In the genomic region with DNA sequence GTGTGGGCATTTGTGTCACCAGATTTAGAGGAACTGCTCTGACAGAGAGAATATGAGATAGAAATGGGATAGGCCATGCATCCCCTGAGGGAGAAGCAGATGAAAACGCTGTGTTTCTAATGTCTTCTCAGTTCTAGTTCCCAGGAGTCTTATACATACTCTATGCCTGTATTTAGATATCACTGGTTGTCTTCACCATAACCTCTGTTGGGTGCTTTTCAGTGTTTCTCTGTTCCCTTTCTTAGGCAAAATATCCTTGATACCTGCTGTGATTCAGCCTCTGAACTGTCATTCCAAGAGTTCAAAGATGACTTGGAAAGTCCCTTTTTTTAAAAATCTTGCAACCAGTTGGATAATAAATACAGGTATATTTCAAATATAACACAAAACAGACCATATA, we compare ENCODE assay signal across 13 cellular contexts.
DNase-seq lines count a peak whose midpoint lies in the region; ATAC-seq, FAIRE-seq and TF ChIP-seq lines count a peak whose summit lies in the region.
"Had no signal": no experiment of that assay in that cellular context is flagged by ENCODE, and none has a peak within 500 bp of the region (broad histone marks: within the 10 kb centered on the region; RNA-seq: fewer than 3 reads in every experiment).

No MANE protein-coding gene starts in this region.

- POLR2A ChIA-PET in activated CD8-positive, alpha-beta T cell treated with anti-CD3 and anti-CD28 coated beads for 36 hours (lab: Charles Lee) = no interaction called here

- no peak for FAIRE-seq in kidney (lab: Jason Lieb, UNC)

- H3K9me3 Mint-ChIP-seq in stimulated activated naive CD8-positive, alpha-beta T cell treated with anti-CD3 and anti-CD28 coated beads, Interleukin-15, amount 100 ng/mL, for 72 hours = peaks cover 0 to 6% of the 10 kb centered on the region in 2 donors
- H3K9me3 Mint-ChIP-seq in activated CD8-positive, alpha-beta T cell treated with anti-CD3 and anti-CD28 coated beads for 36 hours = no peaks in the 10 kb centered on the region
- H3K9me3 Mint-ChIP-seq: dendritic cell treated with granulocyte-macrophage colony-stimulating factor and Interleukin-4, amounts not matched to agents 40 ng/mL and 50 ng/mL, for 4 days had no signal

- no peaks in the 10 kb centered on the region for H3K9me3 ChIP-seq in kidney (ENCODE audit: control insufficient read depth in 1 of 2, low read length in 2 of 2)

- H3K27me3 Mint-ChIP-seq in stimulated activated naive CD8-positive, alpha-beta T cell treated with anti-CD3 and anti-CD28 coated beads, Interleukin-15, amount 100 ng/mL, for 72 hours = no peaks in the 10 kb centered on the region
- H3K27me3 Mint-ChIP-seq in activated CD8-positive, alpha-beta T cell treated with anti-CD3 and anti-CD28 coated beads for 36 hours = no peaks in the 10 kb centered on the region
- H3K27me3 Mint-ChIP-seq: dendritic cell treated with granulocyte-macrophage colony-stimulating factor and Interleukin-4, amounts not matched to agents 40 ng/mL and 50 ng/mL, for 4 days had no signal

- no peak overlapping the region for H3K27ac Mint-ChIP-seq in stimulated activated naive CD8-positive, alpha-beta T cell treated with anti-CD3 and anti-CD28 coated beads, Interleukin-15, amount 100 ng/mL, for 72 hours
- H3K27ac Mint-ChIP-seq in activated CD8-positive, alpha-beta T cell treated with anti-CD3 and anti-CD28 coated beads for 36 hours = no peak overlapping the region
- H3K27ac Mint-ChIP-seq: dendritic cell treated with granulocyte-macrophage colony-stimulating factor and Interleukin-4, amounts not matched to agents 40 ng/mL and 50 ng/mL, for 4 days had no signal

- intact Hi-C loops in kidney (cut with DNase I) = no loop called here
- intact Hi-C loops in activated CD8-positive, alpha-beta T cell treated with anti-CD3 and anti-CD28 coated beads for 36 hours (cut with micrococcal nuclease) = no loop called here

- DNase-seq in stimulated activated naive CD8-positive, alpha-beta T cell treated with anti-CD3 and anti-CD28 coated beads, Interleukin-15, amount 100 ng/mL, for 72 hours = no peak
- no peak for DNase-seq in stimulated activated naive CD8-positive, alpha-beta T cell treated with anti-CD3 and anti-CD28 coated beads, Interleukin-15, Interleukin-2, amounts not matched to agents 100 U/mL and 50 U/mL, for 24 hours
- DNase-seq in kidney (no peak), H4 (ENCODE audit: low spot score) (no peak)
- DNase-seq in activated CD8-positive, alpha-beta T cell treated with anti-CD3 and anti-CD28 coated beads for 36 hours = no peak
- DNase-seq: DMS 273 treated with DMSO at 0.1 percent for 48 hours, left cardiac atrium, NCI-H1417 treated with DMSO at 0.1 percent for 48 hours had no signal

- CTCF ChIA-PET in activated CD8-positive, alpha-beta T cell treated with anti-CD3 and anti-CD28 coated beads for 36 hours (lab: Charles Lee) = no interaction called here

- H3K4me3 ChIP-seq in kidney (ENCODE audit: low read length in 2 of 2) = no peak overlapping the region

- no peak overlapping the region for H3K27ac ChIP-seq in kidney (ENCODE audit: low read depth in 2 of 2, low read length in 2 of 2)

- no peak overlapping the region for H3K9ac ChIP-seq in kidney (ENCODE audit: low read length in 2 of 2)

- no peaks in the 10 kb centered on the region for H3K36me3 ChIP-seq in kidney (ENCODE audit: control insufficient read depth in 1 of 2, insufficient read depth in 2 of 2, low read length in 2 of 2)

- no peak for TF ChIP-seq CTCF in kidney (IDR thresholded peaks at IDR 0.05; ENCODE audit: borderline replicate concordance, extremely low read depth, insufficient read depth)
- TF ChIP-seq CTCF in activated CD8-positive, alpha-beta T cell treated with anti-CD3 and anti-CD28 coated beads for 36 hours (IDR thresholded peaks at IDR 0.05) = no peak

- ATAC-seq in stimulated activated naive CD8-positive, alpha-beta T cell treated with anti-CD3 and anti-CD28 coated beads, Interleukin-15, amount 100 ng/mL, for 72 hours = peak; percentile 38
- ATAC-seq in stimulated activated naive CD8-positive, alpha-beta T cell treated with anti-CD3 and anti-CD28 coated beads, Interleukin-15, Interleukin-2, amounts not matched to agents 100 U/mL and 50 U/mL, for 24 hours = no peak
- ATAC-seq in HG02588 (IDR thresholded peaks at IDR 0.05; ENCODE audit: unreplicated experiment) = peak; percentile 78
- ATAC-seq in HG03378 (IDR thresholded peaks at IDR 0.05; ENCODE audit: unreplicated experiment) = peak; percentile 84
- ATAC-seq in activated CD8-positive, alpha-beta T cell treated with anti-CD3 and anti-CD28 coated beads for 36 hours = no peak
- no peak for ATAC-seq in GM19324 (IDR thresholded peaks at IDR 0.05; ENCODE audit: low FRiP score, unreplicated experiment)

- peaks cover 7% of the 10 kb centered on the region for H3K4me1 Mint-ChIP-seq in stimulated activated naive CD8-positive, alpha-beta T cell treated with anti-CD3 and anti-CD28 coated beads, Interleukin-15, amount 100 ng/mL, for 72 hours
- peaks cover 3% of the 10 kb centered on the region for H3K4me1 Mint-ChIP-seq in activated CD8-positive, alpha-beta T cell treated with anti-CD3 and anti-CD28 coated beads for 36 hours (ENCODE audit: low read depth)
- H3K4me1 Mint-ChIP-seq: neural crest cell had no signal

- no peak overlapping the region for H3K4me3 Mint-ChIP-seq in stimulated activated naive CD8-positive, alpha-beta T cell treated with anti-CD3 and anti-CD28 coated beads, Interleukin-15, amount 100 ng/mL, for 72 hours
- H3K4me3 Mint-ChIP-seq in activated CD8-positive, alpha-beta T cell treated with anti-CD3 and anti-CD28 coated beads for 36 hours = no peak overlapping the region
- H3K4me3 Mint-ChIP-seq: dendritic cell treated with granulocyte-macrophage colony-stimulating factor and Interleukin-4, amounts not matched to agents 40 ng/mL and 50 ng/mL, for 4 days; neural crest cell had no signal

- no peaks in the 10 kb centered on the region for H3K36me3 Mint-ChIP-seq in activated CD8-positive, alpha-beta T cell treated with anti-CD3 and anti-CD28 coated beads for 36 hours (ENCODE audit: low read depth)

- no peaks in the 10 kb centered on the region for H3K4me1 ChIP-seq in kidney (ENCODE audit: control insufficient read depth in 1 of 2, insufficient read depth in 1 of 2, low read depth in 1 of 2, low read length in 2 of 2)

Comparison
In these comparisons a context has a peak if more than half of its experiments do, and no peak if none do; other contexts are left out.
1. ATAC-seq: peak in stimulated activated naive CD8-positive, alpha-beta T cell treated with anti-CD3 and anti-CD28 coated beads, Interleukin-15, amount 100 ng/mL, for 72 hours (single experiment), HG02588 (single experiment) and HG03378 (single experiment); none in stimulated activated naive CD8-positive, alpha-beta T cell treated with anti-CD3 and anti-CD28 coated beads, Interleukin-15, Interleukin-2, amounts not matched to agents 100 U/mL and 50 U/mL, for 24 hours (single experiment), activated CD8-positive, alpha-beta T cell treated with anti-CD3 and anti-CD28 coated beads for 36 hours (single experiment) and GM19324 (single experiment).